14 cellular contexts compared by ENCODE assay signal in genomic region chr11:76606102-76606793, GRCh38.
A peak's percentile ranks its signal among the peaks of the same experiment; 100 is the strongest.
DNase-seq lines count a peak whose midpoint lies in the region; ATAC-seq, FAIRE-seq and TF ChIP-seq lines count a peak whose summit lies in the region.
"Had no signal": no experiment of that assay in that cellular context is flagged by ENCODE, and none has a peak within 500 bp of the region (broad histone marks: within the 10 kb centered on the region; RNA-seq: fewer than 3 reads in every experiment).

No MANE protein-coding gene starts in this region.

- H3K4me3 Mint-ChIP-seq in activated CD4-positive, alpha-beta memory T cell treated with anti-CD3 and anti-CD28 coated beads, Interleukin-2, amount 10 ng/mL, durations not matched to agents 7 days and 5 days = no peak overlapping the region
- H3K4me3 Mint-ChIP-seq: activated T-cell treated with anti-CD3 and anti-CD28 coated beads, Interleukin-2, amount 50 U/mL, for 4 hours had no signal

- no peaks in the 10 kb centered on the region for H3K9me2 ChIP-seq in GM23248 (ENCODE audit: insufficient read depth)

- in situ Hi-C loops in GM23248 (cut with MboI) = no loop called here

- peak overlapping the region; percentile 70 for H2AFZ ChIP-seq in GM23248

- POLR2A ChIA-PET in activated CD4-positive, alpha-beta memory T cell treated with anti-CD3 and anti-CD28 coated beads, Interleukin-2, amount 10 ng/mL, durations not matched to agents 7 days and 5 days (lab: Charles Lee) = no interaction called here

- no peaks in the 10 kb centered on the region for H3K36me3 Mint-ChIP-seq in activated CD4-positive, alpha-beta memory T cell treated with anti-CD3 and anti-CD28 coated beads, Interleukin-2, amount 10 ng/mL, durations not matched to agents 7 days and 5 days (ENCODE audit: low read depth)

- H3K27ac Mint-ChIP-seq in activated CD4-positive, alpha-beta memory T cell treated with anti-CD3 and anti-CD28 coated beads, Interleukin-2, amount 10 ng/mL, durations not matched to agents 7 days and 5 days = no peak overlapping the region

- H3K9ac ChIP-seq in GM23248 = peak overlapping the region; percentile 42; the same call in 1 of the 2 replicates
- H3K9ac ChIP-seq: KMS-11 had no signal

- peak overlapping the region; percentile 42 for H3K27ac ChIP-seq in GM23248
- peak overlapping the region; percentile 63 to 80 for H3K27ac ChIP-seq in coronary artery
- H3K27ac ChIP-seq: KMS-11 had no signal

- ATAC-seq in sciatic nerve (peak; percentile 86), GM18511 (IDR thresholded peaks at IDR 0.05; ENCODE audit: unreplicated experiment) (no peak)
- ATAC-seq: activated T-cell treated with anti-CD3 and anti-CD28 coated beads, Interleukin-2, amount 50 U/mL, for 4 hours had no signal

- H3K4me1 ChIP-seq in GM23248 (ENCODE audit: insufficient read depth) = peaks cover 30% of the 10 kb centered on the region

- peaks cover 6% of the 10 kb centered on the region; the same call in 1 of the 2 replicates for H3F3A ChIP-seq in GM23248 (ENCODE audit: insufficient read depth)

- no peak overlapping the region for H3K4me2 ChIP-seq in GM23248 (ENCODE audit: unreplicated experiment)
- H3K4me2 ChIP-seq: KMS-11 had no signal

- H3K36me3 ChIP-seq in GM23248 (ENCODE audit: low read depth) = no peaks in the 10 kb centered on the region

- intact Hi-C loops in sciatic nerve (cut with DNase I) = no loop called here

- H3K9me3 ChIP-seq in GM23248 (ENCODE audit: low read depth) = no peaks in the 10 kb centered on the region

- no peak overlapping the region for H3K4me3 ChIP-seq in GM23248
- H3K4me3 ChIP-seq in coronary artery = peak overlapping the region; percentile 11

- no peak for TF ChIP-seq CTCF in coronary artery (IDR thresholded peaks at IDR 0.05)

- no peaks in the 10 kb centered on the region for H3K27me3 ChIP-seq in GM23248 (replicated peaks; ENCODE audit: insufficient read depth)

- peaks cover 2% of the 10 kb centered on the region for H3K27me3 Mint-ChIP-seq in activated CD4-positive, alpha-beta memory T cell treated with anti-CD3 and anti-CD28 coated beads, Interleukin-2, amount 10 ng/mL, durations not matched to agents 7 days and 5 days

- H3K9me3 Mint-ChIP-seq in activated CD4-positive, alpha-beta memory T cell treated with anti-CD3 and anti-CD28 coated beads, Interleukin-2, amount 10 ng/mL, durations not matched to agents 7 days and 5 days = no peaks in the 10 kb centered on the region
- H3K9me3 Mint-ChIP-seq: activated T-cell treated with anti-CD3 and anti-CD28 coated beads, Interleukin-2, amount 50 U/mL, for 4 hours had no signal

- H4K20me1 ChIP-seq in GM23248 (ENCODE audit: insufficient read depth) = no peaks in the 10 kb centered on the region

- CTCF ChIA-PET in activated CD4-positive, alpha-beta memory T cell treated with anti-CD3 and anti-CD28 coated beads, Interleukin-2, amount 10 ng/mL, durations not matched to agents 7 days and 5 days (lab: Charles Lee) = no interaction called here

- peaks cover 3% of the 10 kb centered on the region for H3K4me1 Mint-ChIP-seq in activated CD4-positive, alpha-beta memory T cell treated with anti-CD3 and anti-CD28 coated beads, Interleukin-2, amount 10 ng/mL, durations not matched to agents 7 days and 5 days

- no peak for FAIRE-seq in urothelium cell line (lab: Jason Lieb, UNC)

- no peaks in the 10 kb centered on the region for H3K79me2 ChIP-seq in GM23248 (ENCODE audit: insufficient read depth)

- DNase-seq in GM23248 (peak; percentile 80), coronary artery (ENCODE audit: low spot score) (peak; percentile 84), islet precursor cell (peak; percentile 51), sciatic nerve (ENCODE audit: low spot score) (peak; percentile 58), urothelium cell line (ENCODE audit: low spot score) (no peak), NCI-H1930 (lab: John Stamatoyannopoulos, UW) (no peak)
- no peak for DNase-seq in activated CD4-positive, alpha-beta memory T cell treated with anti-CD3 and anti-CD28 coated beads, Interleukin-2, amount 10 ng/mL, durations not matched to agents 7 days and 5 days
- DNase-seq: activated T-cell treated with anti-CD3 and anti-CD28 coated beads, Interleukin-2, amount 50 U/mL, for 4 hours; anterior cingulate cortex; DMS153; kidney glomerular epithelial cell; NCI-H187 had no signal

- 15 to 22% methylated on average over 23 of the region's 23 CpGs for WGBS in GM23248 (ENCODE audit: low coverage in 1 of 2, low lambda C conversion rate in 2 of 2, missing lambda C conversion rate in 2 of 2), 2 experiments

Comparison
In these comparisons a context has a peak if more than half of its experiments do, and no peak if none do; other contexts are left out.
1. DNase-seq: peak in GM23248 (single experiment), coronary artery (single experiment), islet precursor cell (single experiment) and sciatic nerve (single experiment); none in urothelium cell line (single experiment), NCI-H1930 (0 of 2) and activated CD4-positive, alpha-beta memory T cell treated with anti-CD3 and anti-CD28 coated beads, Interleukin-2, amount 10 ng/mL, durations not matched to agents 7 days and 5 days (single experiment).